8 cellular contexts compared by ENCODE assay signal in the genomic region with DNA sequence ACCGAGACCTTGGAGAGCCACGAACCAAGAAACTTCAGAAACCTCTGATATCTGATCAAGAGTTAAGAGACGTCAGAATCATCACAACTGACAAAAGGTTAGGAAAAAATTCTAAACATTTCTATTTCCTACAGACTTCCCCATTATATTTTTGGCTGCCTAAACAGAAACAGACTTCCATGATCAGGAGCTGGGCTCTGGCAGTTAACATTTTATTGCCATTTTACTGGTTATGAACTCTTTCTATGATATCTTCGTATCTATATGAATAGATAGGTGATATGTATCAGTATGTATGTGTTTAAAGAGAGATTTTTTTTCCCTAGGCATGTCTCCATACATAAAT.
DNase-seq lines count a peak whose midpoint lies in the region; ATAC-seq lines count a peak whose summit lies in the region.

No MANE protein-coding gene starts in this region.

- peaks cover 9% of the 10 kb centered on the region for H3K4me1 ChIP-seq in adipocyte (ENCODE audit: control insufficient read depth, insufficient read depth, low read length)
- H3K4me1 ChIP-seq in mucosa of rectum (ENCODE audit: control insufficient read depth in 2 of 2, insufficient read depth in 2 of 2, low read length in 2 of 2) = no peaks in the 10 kb centered on the region

- ATAC-seq in HG02885 (IDR thresholded peaks at IDR 0.05; ENCODE audit: poor library complexity, unreplicated experiment) = peak; percentile 15

- H3K9ac ChIP-seq in adipocyte (ENCODE audit: low read length) = peak overlapping the region; percentile 62
- H3K9ac ChIP-seq in mucosa of rectum (ENCODE audit: low read depth in 1 of 2, low read length in 2 of 2) = peak overlapping the region in 1 of 2 donors; percentile 9

- H3K4me3 ChIP-seq in adipocyte (ENCODE audit: low read length) (peak overlapping the region; percentile 66), mucosa of rectum (ENCODE audit: low read length in 2 of 2) (peak overlapping the region; percentile 27 to 47)

- H3K9me3 ChIP-seq in adipocyte (ENCODE audit: control insufficient read depth, low read length) (no peaks in the 10 kb centered on the region), mucosa of rectum (ENCODE audit: control insufficient read depth in 2 of 2, low read length in 2 of 2) (no peaks in the 10 kb centered on the region)

- no peak overlapping the region for H3K27ac ChIP-seq in mucosa of rectum (ENCODE audit: low read depth in 2 of 2, low read length in 2 of 2)

- DNase-seq in EH (ENCODE audit: low read depth) = peak; percentile 31
- DNase-seq in adipocyte (ENCODE audit: low read depth) = no peak
- no peak for DNase-seq in NCI-H510A treated with DMSO at 0.1 percent for 48 hours (lab: John Stamatoyannopoulos, UW)
- DNase-seq in NCI-H1105 treated with DMSO at 0.1 percent for 48 hours (lab: John Stamatoyannopoulos, UW) = no peak
- DNase-seq in hypothalamus (lab: John Stamatoyannopoulos, UW) = no peak
- DNase-seq in NCI-H1417 treated with DMSO at 0.1 percent for 48 hours (lab: John Stamatoyannopoulos, UW) = no peak

- H3K27me3 ChIP-seq in adipocyte (replicated peaks; ENCODE audit: control insufficient read depth, insufficient read depth, low read length) (no peaks in the 10 kb centered on the region), mucosa of rectum (ENCODE audit: control insufficient read depth in 2 of 2, insufficient read depth in 2 of 2, low read length in 2 of 2) (no peaks in the 10 kb centered on the region)

- H3K36me3 ChIP-seq in adipocyte (ENCODE audit: control insufficient read depth, insufficient read depth, low read length, severe bottlenecking) (no peaks in the 10 kb centered on the region), mucosa of rectum (ENCODE audit: control insufficient read depth in 2 of 2, insufficient read depth in 2 of 2, low read length in 2 of 2) (no peaks in the 10 kb centered on the region)
